Comparison of ENCODE assay signal across 20 cellular contexts in genomic region chr13:98110749-98111148, GRCh38. TPM values are rescaled to one million over a fixed set of nuclear protein-coding genes. Genes with fewer than 3 reads are reported as not detected.
DNase-seq lines count a peak whose midpoint lies in the region; ATAC-seq lines count a peak whose summit lies in the region.
"Had no signal": no experiment of that assay in that cellular context is flagged by ENCODE, and none has a peak within 500 bp of the region (broad histone marks: within the 10 kb centered on the region; RNA-seq: fewer than 3 reads in every experiment).

No MANE protein-coding gene starts in this region.

- no peak overlapping the region for H3K4me3 ChIP-seq in neuronal stem cell (ENCODE audit: low read length in 2 of 2)
- H3K4me3 ChIP-seq in right cardiac atrium (ENCODE audit: low read length) = no peak overlapping the region
- H3K4me3 ChIP-seq: A549, K562 had no signal

- no peak overlapping the region for H3K4ac ChIP-seq in neuronal stem cell (ENCODE audit: low read length)

- ATAC-seq in left lobe of liver (peak; percentile 20), right cardiac atrium (no peak)
- no peak for ATAC-seq in activated T-helper 17 cell treated with anti-CD3 and anti-CD28 coated beads, Interleukin-2, amount 50 U/mL, for 72 hours (replicated peaks)
- ATAC-seq: A549, HCT116, K562 had no signal

- no peaks in the 10 kb centered on the region for H3K4me1 ChIP-seq in neuronal stem cell (ENCODE audit: control insufficient read depth in 2 of 2, insufficient read depth in 1 of 2, low read depth in 1 of 2, low read length in 2 of 2)
- H3K4me1 ChIP-seq in right cardiac atrium (ENCODE audit: control insufficient read depth, insufficient read depth, low read length) = no peaks in the 10 kb centered on the region
- H3K4me1 ChIP-seq: A549, Caco-2 had no signal

- no peaks in the 10 kb centered on the region for H3K4me1 Mint-ChIP-seq in activated T-helper 17 cell treated with anti-CD3 and anti-CD28 coated beads, Interleukin-2, amount 50 U/mL, for 72 hours

- no peak overlapping the region for H4K91ac ChIP-seq in neuronal stem cell (ENCODE audit: low read depth, low read length, poor library complexity)

- no peaks in the 10 kb centered on the region for H3K27me3 Mint-ChIP-seq in activated T-helper 17 cell treated with anti-CD3 and anti-CD28 coated beads, Interleukin-2, amount 50 U/mL, for 72 hours
- H3K27me3 Mint-ChIP-seq: CD4-positive, alpha-beta T cell had no signal

- no CpG with 5 or more reads among the region's 5 CpGs for WGBS in neuronal stem cell (ENCODE audit: extremely low coverage in 2 of 2, insufficient read length in 2 of 2, insufficient replicate concordance in 1 of 2), 2 donors
- WGBS in right cardiac atrium = 92% methylated on average over 5 of the region's 5 CpGs

- no peak overlapping the region for H2BK120ac ChIP-seq in neuronal stem cell (ENCODE audit: low read depth, low read length)

- peaks cover 0 to 2% (median 0%) of the 10 kb centered on the region in 3 experiments for H3K27me3 ChIP-seq in neuronal stem cell (ENCODE audit: control insufficient read depth in 3 of 3, insufficient read depth in 3 of 3, low read depth in 1 of 3, low read length in 3 of 3)
- H3K27me3 ChIP-seq in right cardiac atrium (ENCODE audit: control insufficient read depth, insufficient read depth) = no peaks in the 10 kb centered on the region

- H3K18ac ChIP-seq in neuronal stem cell (ENCODE audit: low read length) = no peak overlapping the region

- no peaks in the 10 kb centered on the region for H3K79me1 ChIP-seq in neuronal stem cell (ENCODE audit: low read depth, low read length)

- no peaks in the 10 kb centered on the region for H3K36me3 Mint-ChIP-seq in activated T-helper 17 cell treated with anti-CD3 and anti-CD28 coated beads, Interleukin-2, amount 50 U/mL, for 72 hours (ENCODE audit: low read depth)

- peak overlapping the region; percentile 53 for H2BK5ac ChIP-seq in neuronal stem cell (ENCODE audit: low read length)

- H3K27ac ChIP-seq in neuronal stem cell (replicated peaks; ENCODE audit: low read length) (no peak overlapping the region), right cardiac atrium (ENCODE audit: low read length) (no peak overlapping the region)
- H3K27ac ChIP-seq: 22Rv1, A549, C4-2B had no signal

- H3K23ac ChIP-seq in neuronal stem cell (ENCODE audit: low read depth, low read length, poor library complexity) = no peak overlapping the region

- no peak overlapping the region for H3K4me2 ChIP-seq in neuronal stem cell (ENCODE audit: insufficient read depth, low read length, poor library complexity, severe bottlenecking)
- H3K4me2 ChIP-seq: A549 had no signal

- H3K9me3 ChIP-seq in neuronal stem cell (replicated peaks in 1 of 2; ENCODE audit: control insufficient read depth in 2 of 2, insufficient read depth in 1 of 2, low read depth in 1 of 2, low read length in 2 of 2) (peaks cover 0 to 7% of the 10 kb centered on the region in 2 donors), right cardiac atrium (ENCODE audit: control insufficient read depth, low read length) (no peaks in the 10 kb centered on the region)
- H3K9me3 ChIP-seq: A549, Caco-2 had no signal

- no peak overlapping the region for H3K9ac ChIP-seq in neuronal stem cell (ENCODE audit: low read depth, low read length, poor library complexity)

- H2BK12ac ChIP-seq in neuronal stem cell (ENCODE audit: low read length) = no peak overlapping the region

- peak; percentile 60 for DNase-seq in DMS53 (lab: John Stamatoyannopoulos, UW)
- DNase-seq in DMS53 treated with DMSO at 0.1 percent for 48 hours (lab: John Stamatoyannopoulos, UW; ENCODE audit: unreplicated experiment) = no peak
- peak; percentile 12 for DNase-seq in LHCN-M2 (ENCODE audit: low read depth)
- DNase-seq in left lobe of liver (ENCODE audit: low spot score) = no peak
- no peak for DNase-seq in neuronal stem cell (ENCODE audit: low spot score)
- no peak for DNase-seq in right cardiac atrium
- no peak for DNase-seq in GM19240 (ENCODE audit: insufficient read length, low spot score)
- DNase-seq: AML-193; CD4-positive, alpha-beta T cell; DMS79 treated with DMSO at 0.1 percent for 48 hours; EL; GOT3; H7 had no signal

- no peak overlapping the region for H3K14ac ChIP-seq in neuronal stem cell (ENCODE audit: low read length)

- H3K36me3 ChIP-seq in neuronal stem cell (replicated peaks in 1 of 2; ENCODE audit: control insufficient read depth in 2 of 2, insufficient read depth in 2 of 2, low read length in 2 of 2) = no peaks in the 10 kb centered on the region

- H3K27ac Mint-ChIP-seq in activated T-helper 17 cell treated with anti-CD3 and anti-CD28 coated beads, Interleukin-2, amount 50 U/mL, for 72 hours = no peak overlapping the region
- H3K27ac Mint-ChIP-seq: CD4-positive, alpha-beta T cell had no signal

- intact Hi-C loops in right cardiac atrium (cut with DNase I) = no loop called here

- H3K4me3 Mint-ChIP-seq in activated T-helper 17 cell treated with anti-CD3 and anti-CD28 coated beads, Interleukin-2, amount 50 U/mL, for 72 hours = no peak overlapping the region
- H3K4me3 Mint-ChIP-seq: CD4-positive, alpha-beta T cell had no signal

- H2AFZ ChIP-seq in neuronal stem cell (ENCODE audit: low read length) = no peak overlapping the region

- no peak overlapping the region for H4K8ac ChIP-seq in neuronal stem cell (ENCODE audit: low read depth, low read length)

- H2BK15ac ChIP-seq in neuronal stem cell (ENCODE audit: low read length) = no peak overlapping the region

- no peak overlapping the region for H2AK5ac ChIP-seq in neuronal stem cell (ENCODE audit: low read depth, low read length)

- H3K9me3 Mint-ChIP-seq in activated T-helper 17 cell treated with anti-CD3 and anti-CD28 coated beads, Interleukin-2, amount 50 U/mL, for 72 hours = no peaks in the 10 kb centered on the region
- H3K9me3 Mint-ChIP-seq: CD4-positive, alpha-beta T cell had no signal

RNA-seq across cellular contexts. Expression of gene FARP1, which starts 32.1 kb away (rescaled TPM):
- total RNA-seq in LHCN-M2 (2014; rRNA removed) (12.4 and 15.8 TPM in 2 replicates), left lobe of liver (78.8 TPM), right cardiac atrium (10 to 100 TPM; 18.2 to 27.6 (median 23.6) TPM)
- 54.2 TPM for polyA plus RNA-seq in LHCN-M2 (2012)
- 161 TPM for polyA plus RNA-seq in neuronal stem cell (2013, experiment 1 of 2)
- 162 TPM for polyA plus RNA-seq in neuronal stem cell (2013, experiment 2 of 2)
- total RNA-seq in activated T-helper 17 cell treated with anti-CD3 and anti-CD28 coated beads, Interleukin-2, amount 50 U/mL, for 72 hours = 1 to 10 TPM; 1.1 to 1.7 TPM
- 8.3 TPM for polyA plus RNA-seq in right cardiac atrium

Comparison
In these comparisons a context has a peak if more than half of its experiments do, and no peak if none do; other contexts are left out.
1. DNase-seq: peak in DMS53 (single experiment) and LHCN-M2 (single experiment); none in DMS53 treated with DMSO at 0.1 percent for 48 hours (single experiment), left lobe of liver (single experiment), neuronal stem cell (single experiment), right cardiac atrium (0 of 3) and GM19240 (single experiment).